23 cellular contexts compared by ENCODE assay signal in genomic region chr20:11101243-11101642, GRCh38.
DNase-seq lines count a peak whose midpoint lies in the region; ATAC-seq and TF ChIP-seq lines count a peak whose summit lies in the region.
"Had no signal": no experiment of that assay in that cellular context is flagged by ENCODE, and none has a peak within 500 bp of the region (broad histone marks: within the 10 kb centered on the region; RNA-seq: fewer than 3 reads in every experiment).

No MANE protein-coding gene starts in this region.

- ATAC-seq in upper lobe of right lung, result peak; percentile 94
- ATAC-seq: activated CD8-positive, alpha-beta memory T cell treated with anti-CD3 and anti-CD28 coated beads, Interleukin-2, amount 10 ng/mL, durations not matched to agents 7 days and 5 days; stimulated activated memory B cell treated with anti-CD40 and anti-IgM and Interleukin-4, amounts not matched to agents 10 μg/mL and 1 μg/mL and 100 μg/mL, for 72 hours had no signal

- H3K27me3 Mint-ChIP-seq in glutamatergic neuron (ENCODE audit: unreplicated experiment), result peaks cover 1% of the 10 kb centered on the region
- H3K27me3 Mint-ChIP-seq: activated CD8-positive, alpha-beta memory T cell treated with anti-CD3 and anti-CD28 coated beads, Interleukin-2, amount 10 ng/mL, durations not matched to agents 7 days and 5 days; stimulated activated memory B cell treated with anti-CD40 and anti-IgM and Interleukin-4, amounts not matched to agents 10 μg/mL and 1 μg/mL and 100 μg/mL, for 72 hours had no signal

- intact Hi-C loops in upper lobe of right lung (cut with DNase I), result no loop called here

- TF ChIP-seq CTCF in cardiac fibroblast (IDR thresholded peaks at IDR 0.05; ENCODE audit: low read depth, low read length), result no peak
- no peak for TF ChIP-seq CTCF in upper lobe of right lung (IDR thresholded peaks at IDR 0.05)
- no peak for TF ChIP-seq CTCF in glutamatergic neuron (IDR thresholded peaks at IDR 0.05; ENCODE audit: partially characterized antibody, unreplicated experiment)

- in situ Hi-C loops in ACHN (cut with HindIII; ENCODE audit: low pct_ligation_motif_present, low pct_unique_long_range_greater_than_20kb, low sequenced_read_pairs), result no loop called here

- peaks cover 3% of the 10 kb centered on the region for H3K36me3 Mint-ChIP-seq in glutamatergic neuron (ENCODE audit: unreplicated experiment)
- H3K36me3 Mint-ChIP-seq: activated CD8-positive, alpha-beta memory T cell treated with anti-CD3 and anti-CD28 coated beads, Interleukin-2, amount 10 ng/mL, durations not matched to agents 7 days and 5 days; mesothelial cell of epicardium; stimulated activated memory B cell treated with anti-CD40 and anti-IgM and Interleukin-4, amounts not matched to agents 10 μg/mL and 1 μg/mL and 100 μg/mL, for 72 hours had no signal

- no peaks in the 10 kb centered on the region for H3K4me1 ChIP-seq in upper lobe of right lung
- H3K4me1 ChIP-seq: prostate gland, SJCRH30, transverse colon had no signal

- no peaks in the 10 kb centered on the region for H3K9me3 ChIP-seq in upper lobe of right lung
- H3K9me3 ChIP-seq: heart right ventricle, prostate gland, SJCRH30, transverse colon had no signal

- H3K9me3 Mint-ChIP-seq in glutamatergic neuron (ENCODE audit: unreplicated experiment), result no peaks in the 10 kb centered on the region

- no peak overlapping the region for H3K27ac ChIP-seq in upper lobe of right lung
- H3K27ac ChIP-seq: 22Rv1, prostate gland, SJCRH30, transverse colon had no signal

- DNase-seq in DMS53 (lab: John Stamatoyannopoulos, UW) (peak; percentile 18), DMS53 treated with DMSO at 0.1 percent for 48 hours (lab: John Stamatoyannopoulos, UW; ENCODE audit: unreplicated experiment) (no peak), cardiac fibroblast (ENCODE audit: low read depth in 2 of 2) (peak; percentile 56 to 61), glomerular endothelial cell (ENCODE audit: extremely low read depth, low read depth, low spot score) (peak; percentile 58), upper lobe of right lung (no peak), glutamatergic neuron (no peak), NCI-H69 (lab: John Stamatoyannopoulos, UW) (no peak), ACHN (no peak)
- DNase-seq: activated CD8-positive, alpha-beta memory T cell treated with anti-CD3 and anti-CD28 coated beads, Interleukin-2, amount 10 ng/mL, durations not matched to agents 7 days and 5 days; activated effector memory CD4-positive, alpha-beta T cell treated with Interleukin-2 at 50 U/mL for 16 hours; amniotic stem cell; C1 segment of cervical spinal cord; heart right ventricle; NCI-H187 treated with DMSO at 0.1 percent for 48 hours; NCI-H524 treated with DMSO at 0.1 percent for 48 hours; nephron progenitor cell; SJCRH30; stimulated activated CD4-positive, alpha-beta T cell treated with anti-CD3 and anti-CD28 coated beads, Interleukin-12 subunit alpha, Interleukin-12 subunit beta, amount 100 ng/mL, for 4 hours; transverse colon had no signal

- no peaks in the 10 kb centered on the region for H3K36me3 ChIP-seq in upper lobe of right lung
- H3K36me3 ChIP-seq: heart right ventricle, prostate gland, SJCRH30, transverse colon had no signal

- H3K27me3 ChIP-seq in upper lobe of right lung, result no peaks in the 10 kb centered on the region
- H3K27me3 ChIP-seq: heart right ventricle, SJCRH30, transverse colon had no signal

- H3K4me3 Mint-ChIP-seq in glutamatergic neuron (ENCODE audit: unreplicated experiment), result no peak overlapping the region
- H3K4me3 Mint-ChIP-seq: activated CD8-positive, alpha-beta memory T cell treated with anti-CD3 and anti-CD28 coated beads, Interleukin-2, amount 10 ng/mL, durations not matched to agents 7 days and 5 days; mesothelial cell of epicardium; nephron progenitor cell; stimulated activated memory B cell treated with anti-CD40 and anti-IgM and Interleukin-4, amounts not matched to agents 10 μg/mL and 1 μg/mL and 100 μg/mL, for 72 hours had no signal

- no peak overlapping the region for H3K27ac Mint-ChIP-seq in glutamatergic neuron (ENCODE audit: unreplicated experiment)
- H3K27ac Mint-ChIP-seq: activated CD8-positive, alpha-beta memory T cell treated with anti-CD3 and anti-CD28 coated beads, Interleukin-2, amount 10 ng/mL, durations not matched to agents 7 days and 5 days; mesothelial cell of epicardium; nephron progenitor cell; stimulated activated memory B cell treated with anti-CD40 and anti-IgM and Interleukin-4, amounts not matched to agents 10 μg/mL and 1 μg/mL and 100 μg/mL, for 72 hours had no signal

- H3K4me1 Mint-ChIP-seq in glutamatergic neuron (ENCODE audit: low read depth, unreplicated experiment), result no peaks in the 10 kb centered on the region
- H3K4me1 Mint-ChIP-seq: activated CD8-positive, alpha-beta memory T cell treated with anti-CD3 and anti-CD28 coated beads, Interleukin-2, amount 10 ng/mL, durations not matched to agents 7 days and 5 days; mesothelial cell of epicardium; stimulated activated memory B cell treated with anti-CD40 and anti-IgM and Interleukin-4, amounts not matched to agents 10 μg/mL and 1 μg/mL and 100 μg/mL, for 72 hours had no signal

- H3K4me3 ChIP-seq in cardiac fibroblast (replicated peaks in 1 of 2; ENCODE audit: low read depth in 2 of 2, low read length in 2 of 2) (no peak overlapping the region), upper lobe of right lung (no peak overlapping the region)
- H3K4me3 ChIP-seq: heart right ventricle, prostate gland, SJCRH30, transverse colon had no signal

Comparison
In these comparisons a context has a peak if more than half of its experiments do, and no peak if none do; other contexts are left out.
1. DNase-seq: peak in DMS53 (single experiment), cardiac fibroblast (2 of 2) and glomerular endothelial cell (single experiment); none in DMS53 treated with DMSO at 0.1 percent for 48 hours (single experiment), upper lobe of right lung (single experiment), glutamatergic neuron (single experiment), NCI-H69 (single experiment) and ACHN (single experiment).